ENCODE assay signal across 7 cellular contexts in the genomic region with DNA sequence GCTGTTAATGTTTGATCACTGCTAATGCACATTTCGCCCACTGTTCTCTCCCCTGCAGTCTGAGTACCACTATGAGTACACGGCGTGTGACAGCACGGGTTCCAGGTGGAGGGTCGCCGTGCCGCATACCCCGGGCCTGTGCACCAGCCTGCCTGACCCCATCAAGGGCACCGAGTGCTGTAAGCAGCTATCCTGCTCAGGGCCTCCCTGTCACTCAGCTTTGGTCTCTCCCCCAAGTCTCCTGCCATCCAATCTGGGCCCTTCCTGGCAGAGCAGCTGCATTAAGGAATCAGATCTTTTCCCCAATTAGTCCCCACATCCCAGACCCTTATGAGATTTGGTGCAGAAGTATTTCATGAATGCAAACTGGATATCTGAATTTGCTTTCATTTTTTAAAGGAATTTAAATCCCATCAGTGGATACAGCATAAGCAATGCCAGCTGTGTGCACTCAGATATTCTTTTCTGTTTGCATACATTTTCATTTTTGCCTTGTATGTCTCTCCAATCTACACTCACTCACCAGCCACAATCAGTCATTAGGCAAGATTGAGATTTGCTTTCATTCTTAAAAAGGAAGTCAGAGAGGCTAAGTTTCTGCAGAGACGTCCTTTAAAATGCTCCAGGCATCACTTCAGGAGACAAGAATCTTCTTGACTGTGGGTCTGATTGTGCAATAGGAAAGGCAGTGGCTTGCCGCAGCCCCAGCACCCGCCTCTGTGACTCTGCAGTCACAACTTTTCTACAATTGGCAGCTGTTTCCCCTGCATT. TPM values are rescaled to one million over a fixed set of nuclear protein-coding genes. Genes with fewer than 3 reads are reported as not detected.
DNase-seq lines count a peak whose midpoint lies in the region; ATAC-seq, FAIRE-seq and TF ChIP-seq lines count a peak whose summit lies in the region.

No MANE protein-coding gene starts in this region.

- TF ChIP-seq CTCF in RWPE2 (IDR thresholded peaks at IDR 0.05; ENCODE audit: poor library complexity, severe bottlenecking): no peak
- TF ChIP-seq CTCF in vagina (IDR thresholded peaks at IDR 0.05): no peak

- peak; percentile 83 for FAIRE-seq in GM18507 (lab: Jason Lieb, UNC)

- no peak for TF ChIP-seq POLR2A in vagina (IDR thresholded peaks at IDR 0.05)

- H3K4me3 ChIP-seq in RWPE2 (ENCODE audit: severe bottlenecking) (no peak overlapping the region), vagina (peak overlapping the region; percentile 9 to 21)

- H3K36me3 ChIP-seq in RWPE2 (ENCODE audit: low read depth) (no peaks in the 10 kb centered on the region), vagina (no peaks in the 10 kb centered on the region)

- peak overlapping the region; percentile 3 for H3K27ac ChIP-seq in RWPE2 (ENCODE audit: poor library complexity, severe bottlenecking)
- H3K27ac ChIP-seq in cingulate gyrus (ENCODE audit: low read depth, low read length): peak overlapping the region; percentile 51
- peak overlapping the region; percentile 63 for H3K27ac ChIP-seq in vagina

- H3K4me1 ChIP-seq in RWPE2 (ENCODE audit: insufficient read depth, poor library complexity, severe bottlenecking): peaks cover 8% of the 10 kb centered on the region
- H3K4me1 ChIP-seq in vagina: peaks cover 16% of the 10 kb centered on the region

- peak; percentile 28 for DNase-seq in GM18507 (ENCODE audit: extremely low spot score, insufficient read length, low read depth)
- DNase-seq in RWPE2 (ENCODE audit: low spot score): no peak
- DNase-seq in middle frontal gyrus (ENCODE audit: extremely low spot score, low spot score): peak; percentile 30
- no peak for DNase-seq in vagina (ENCODE audit: extremely low spot score in 2 of 2)
- no peak for DNase-seq in DMS79 (lab: John Stamatoyannopoulos, UW)

- ATAC-seq in HG02884 (IDR thresholded peaks at IDR 0.05; ENCODE audit: unreplicated experiment): peak; percentile 52
- peak; percentile 81 for ATAC-seq in RWPE2 (ENCODE audit: low read depth)

- H3K27me3 ChIP-seq in RWPE2 (ENCODE audit: insufficient read depth, poor library complexity, severe bottlenecking) (no peaks in the 10 kb centered on the region), vagina (no peaks in the 10 kb centered on the region)

- H3K9me3 ChIP-seq in RWPE2 (ENCODE audit: severe bottlenecking): no peaks in the 10 kb centered on the region
- H3K9me3 ChIP-seq in vagina: no peaks in the 10 kb centered on the region

- intact Hi-C loops in vagina (cut with DNase I): no loop called here

RNA-seq across cellular contexts. Expression of a gene that starts 48.1 kb away (rescaled TPM):
- total RNA-seq in vagina: 0.25 TPM

RNA-seq across cellular contexts. Expression of a gene that starts 51.7 kb away (rescaled TPM):
- 135 TPM for total RNA-seq in vagina

Comparison
In these comparisons a context has a peak if more than half of its experiments do, and no peak if none do; other contexts are left out.
1. DNase-seq: peak in GM18507 (single experiment) and middle frontal gyrus (single experiment); none in RWPE2 (single experiment), vagina (0 of 2) and DMS79 (single experiment).
2. H3K27ac ChIP-seq: peak in every context shown above with its lines; median percentile 63 in vagina; 51 in cingulate gyrus; 3 in RWPE2.